In the genomic region with DNA sequence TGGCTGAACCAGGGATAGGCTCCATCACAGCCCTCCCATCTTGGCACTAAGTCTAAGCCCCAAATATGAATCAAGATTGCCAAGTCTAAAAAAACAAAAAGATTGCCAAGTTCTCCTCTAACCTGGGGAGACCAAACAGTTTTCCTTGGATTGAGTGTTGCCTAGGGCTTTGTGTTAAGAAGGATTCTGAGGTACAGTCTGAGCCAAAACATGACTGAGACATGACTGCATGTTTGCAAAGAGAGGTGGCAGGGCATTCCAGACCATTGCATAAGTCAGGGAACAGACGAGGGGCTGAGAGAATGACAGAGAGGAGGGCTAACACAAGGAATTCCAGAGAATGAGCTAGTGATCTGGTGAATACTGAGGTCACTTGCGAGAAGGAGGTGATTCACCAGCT, we compare ENCODE assay signal across 12 cellular contexts. TPM values are rescaled to one million over a fixed set of nuclear protein-coding genes. Genes with fewer than 3 reads are reported as not detected.
A peak's percentile ranks its signal among the peaks of the same experiment; 100 is the strongest.
DNase-seq lines count a peak whose midpoint lies in the region; ATAC-seq and TF ChIP-seq lines count a peak whose summit lies in the region.
"Had no signal": no experiment of that assay in that cellular context is flagged by ENCODE, and none has a peak within 500 bp of the region (broad histone marks: within the 10 kb centered on the region; RNA-seq: fewer than 3 reads in every experiment).

No MANE protein-coding gene starts in this region.

- TF ChIP-seq CTCF in colonic mucosa (IDR thresholded peaks at IDR 0.05), result no peak

- no peaks in the 10 kb centered on the region for H3K27me3 ChIP-seq in colonic mucosa

- no peak for ATAC-seq in GM21360 (IDR thresholded peaks at IDR 0.05; ENCODE audit: unreplicated experiment)

- H3K9ac ChIP-seq in colonic mucosa (ENCODE audit: low read depth in 2 of 2, low read length in 2 of 2), result no peak overlapping the region

- WGBS in urinary bladder, result 58% methylated on average over 2 of the region's 2 CpGs

- H3K4me3 ChIP-seq in colonic mucosa (no peak overlapping the region), urinary bladder (ENCODE audit: low read depth, low read length) (no peak overlapping the region)

- no peaks in the 10 kb centered on the region for H3K9me3 ChIP-seq in colonic mucosa

- intact Hi-C loops in colonic mucosa (cut with DNase I), result no loop called here

- H3K36me3 ChIP-seq in colonic mucosa (no peaks in the 10 kb centered on the region), urinary bladder (ENCODE audit: insufficient read depth) (no peaks in the 10 kb centered on the region)

- DNase-seq in HT1080 (ENCODE audit: low read depth) (peak; percentile 33), colonic mucosa (no peak), kidney tubule cell (ENCODE audit: low spot score) (peak; percentile 73), NCI-H1436 treated with DMSO at 0.1 percent for 48 hours (lab: John Stamatoyannopoulos, UW) (no peak), DMS114 treated with DMSO at 0.1 percent for 48 hours (lab: John Stamatoyannopoulos, UW; ENCODE audit: unreplicated experiment) (no peak)
- DNase-seq: activated T-cell treated with anti-CD3 and anti-CD28 coated beads, Interleukin-2, amount 50 U/mL, for 1 hour; CD8-positive, alpha-beta memory T cell; KBM-7; NCI-H2029 had no signal

- H3K4me1 ChIP-seq in colonic mucosa (no peaks in the 10 kb centered on the region), urinary bladder (ENCODE audit: insufficient read depth) (no peaks in the 10 kb centered on the region)

- peak overlapping the region; percentile 32 for H3K27ac ChIP-seq in colonic mucosa
- H3K27ac ChIP-seq in urinary bladder (ENCODE audit: low read depth), result peak overlapping the region; percentile 61

RNA-seq across cellular contexts. Expression of a gene that starts 11.4 kb away (rescaled TPM):
- total RNA-seq in HT1080 (2014; rRNA removed; shearing (Covaris generic)), result 0.13 and 0.29 TPM in 2 replicates
- 0.01 and 0.13 TPM in 2 replicates for polyA plus RNA-seq in HT1080 (2015; cell fraction: cytosol; rRNA removed)
- polyA plus RNA-seq in HT1080 (2015; cell fraction: nucleus; rRNA removed), result 0.08 and 0.10 TPM in 2 replicates
- total RNA-seq in colonic mucosa (1 to 10 TPM in 1 of 2 donors, under 1 TPM in 1; 0.67 to 1.9 TPM), urinary bladder (12.2 TPM)
- 37.1 TPM for polyA plus RNA-seq in urinary bladder
- total RNA-seq: pulmonary artery endothelial cell had no signal
- polyA plus RNA-seq: CD8-positive, alpha-beta memory T cell had no signal

Comparison
In these comparisons a context has a peak if more than half of its experiments do, and no peak if none do; other contexts are left out.
1. DNase-seq: peak in HT1080 (single experiment) and kidney tubule cell (single experiment); none in colonic mucosa (single experiment), NCI-H1436 treated with DMSO at 0.1 percent for 48 hours (single experiment) and DMS114 treated with DMSO at 0.1 percent for 48 hours (single experiment).